In genomic region chr12:6181583-6182278, GRCh38 we compare ENCODE assay signal across 10 cellular contexts. TPM values are rescaled to one million over a fixed set of nuclear protein-coding genes. Genes with fewer than 3 reads are reported as not detected.
DNase-seq lines count a peak whose midpoint lies in the region; ATAC-seq and TF ChIP-seq lines count a peak whose summit lies in the region.
"Had no signal": no experiment of that assay in that cellular context is flagged by ENCODE, and none has a peak within 500 bp of the region (broad histone marks: within the 10 kb centered on the region; RNA-seq: fewer than 3 reads in every experiment).

No MANE protein-coding gene starts in this region.

- no peaks in the 10 kb centered on the region for H3K27me3 ChIP-seq in BLaER1 treated with 17β-estradiol and CSF1 and Interleukin-3, amounts not matched to agents 10 nM and 100 nM
- no peaks in the 10 kb centered on the region for H3K27me3 ChIP-seq in SJCRH30
- H3K27me3 ChIP-seq in gastroesophageal sphincter: no peaks in the 10 kb centered on the region
- H3K27me3 ChIP-seq in sigmoid colon: no peaks in the 10 kb centered on the region

- peak overlapping the region in 8 of 11 experiments; percentile 2 to 55 (median 44); a peak in 15 of 22 replicates for H3K27ac ChIP-seq in BLaER1 treated with 17β-estradiol and CSF1 and Interleukin-3, amounts not matched to agents 10 nM and 100 nM
- no peak overlapping the region for H3K27ac ChIP-seq in SJCRH30
- peak overlapping the region; percentile 65 to 85 (median 82) for H3K27ac ChIP-seq in gastroesophageal sphincter
- H3K27ac ChIP-seq in sigmoid colon: peak overlapping the region; percentile 76 to 88 (median 80)

- H4K20me1 ChIP-seq in BLaER1 treated with 17β-estradiol and CSF1 and Interleukin-3, amounts not matched to agents 10 nM and 100 nM: no peaks in the 10 kb centered on the region

- no peak for TF ChIP-seq POLR2A in gastroesophageal sphincter (IDR thresholded peaks at IDR 0.05)
- no peak for TF ChIP-seq POLR2A in sigmoid colon (IDR thresholded peaks at IDR 0.05)

- no peak for TF ChIP-seq CTCF in gastroesophageal sphincter (IDR thresholded peaks at IDR 0.05)
- no peak for TF ChIP-seq CTCF in sigmoid colon (IDR thresholded peaks at IDR 0.05)

- DNase-seq in SJCRH30: no peak
- DNase-seq in sigmoid colon: peak; percentile 59
- no peak for DNase-seq in left lobe of liver (ENCODE audit: low spot score)
- DNase-seq: cerebellar nuclear complex, T-helper 1 cell had no signal

- intact Hi-C loops in sigmoid colon (cut with DNase I): loop anchor here (5.0 kb wide), 3 partner anchors 99 to 194 kb away; no protein-coding TSS in a partner anchor

- peak overlapping the region in 4 of 11 experiments; percentile 0 to 23 (median 10); a peak in 1 of 22 replicates for H3K9ac ChIP-seq in BLaER1 treated with 17β-estradiol and CSF1 and Interleukin-3, amounts not matched to agents 10 nM and 100 nM

- H3K9me3 ChIP-seq in BLaER1 treated with 17β-estradiol and CSF1 and Interleukin-3, amounts not matched to agents 10 nM and 100 nM (replicated peaks in 1 of 11): no peaks in the 10 kb centered on the region; a peak in 1 of 22 replicates
- H3K9me3 ChIP-seq in SJCRH30 (replicated peaks) (no peaks in the 10 kb centered on the region), gastroesophageal sphincter (no peaks in the 10 kb centered on the region), sigmoid colon (no peaks in the 10 kb centered on the region)

- TF ChIP-seq EP300 in gastroesophageal sphincter (IDR thresholded peaks at IDR 0.05): no peak
- TF ChIP-seq EP300 in sigmoid colon (IDR thresholded peaks at IDR 0.05): no peak

- H3K4me2 ChIP-seq in BLaER1 treated with 17β-estradiol and CSF1 and Interleukin-3, amounts not matched to agents 10 nM and 100 nM: peak overlapping the region; percentile 54 to 83 (median 67)

- H3K36me3 ChIP-seq in BLaER1 treated with 17β-estradiol and CSF1 and Interleukin-3, amounts not matched to agents 10 nM and 100 nM: no peaks in the 10 kb centered on the region
- H3K36me3 ChIP-seq in SJCRH30 (no peaks in the 10 kb centered on the region), gastroesophageal sphincter (no peaks in the 10 kb centered on the region), sigmoid colon (no peaks in the 10 kb centered on the region)

- H3K4me1 ChIP-seq in BLaER1 treated with 17β-estradiol and CSF1 and Interleukin-3, amounts not matched to agents 10 nM and 100 nM: peaks cover 33 to 80% (median 52%) of the 10 kb centered on the region in 10 experiments
- H3K4me1 ChIP-seq in SJCRH30 (peaks cover 28% of the 10 kb centered on the region), gastroesophageal sphincter (peaks cover 8 to 71% (median 39%) of the 10 kb centered on the region in 3 donors), sigmoid colon (peaks cover 0 to 55% (median 41%) of the 10 kb centered on the region in 4 donors)

- no peak for ATAC-seq in gastroesophageal sphincter
- ATAC-seq in left lobe of liver: no peak
- ATAC-seq in GM21786 (IDR thresholded peaks at IDR 0.05; ENCODE audit: unreplicated experiment): no peak
- no peak for ATAC-seq in GM18873 (IDR thresholded peaks at IDR 0.05; ENCODE audit: low FRiP score, unreplicated experiment)
- ATAC-seq in GM19324 (IDR thresholded peaks at IDR 0.05; ENCODE audit: low FRiP score, unreplicated experiment): no peak

- H3K4me3 ChIP-seq in BLaER1 treated with 17β-estradiol and CSF1 and Interleukin-3, amounts not matched to agents 10 nM and 100 nM: no peak overlapping the region
- H3K4me3 ChIP-seq in SJCRH30 (peak overlapping the region; percentile 23), gastroesophageal sphincter (no peak overlapping the region), sigmoid colon (no peak overlapping the region)

- WGBS in gastroesophageal sphincter (ENCODE audit: low coverage in 1 of 2), 2 donors: 52 to 56% methylated on average over 12 to 13 of the region's 17 CpGs
- WGBS in sigmoid colon, 2 donors: 45 to 62% methylated on average over 17 of the region's 17 CpGs

RNA-seq across cellular contexts. Expression of gene CD9, which starts 18.5 kb away (rescaled TPM):
- total RNA-seq in SJCRH30 (2014; rRNA removed; shearing (Covaris generic)): 220 and 239 TPM in 2 replicates
- total RNA-seq in gastroesophageal sphincter: 100 to 1,000 TPM; 379 to 558 (median 468) TPM
- 100 to 1,000 TPM; 240 to 453 (median 303) TPM for total RNA-seq in sigmoid colon
- polyA plus RNA-seq in sigmoid colon: 100 to 1,000 TPM; 180 to 548 (median 335) TPM
- 21.2 TPM for total RNA-seq in left lobe of liver

RNA-seq across cellular contexts. Expression of gene VWF, which starts 57.3 kb away (rescaled TPM):
- 0.35 and 0.73 TPM in 2 replicates for total RNA-seq in SJCRH30 (2014; rRNA removed; shearing (Covaris generic))
- total RNA-seq in gastroesophageal sphincter: 100 to 1,000 TPM in 3 of 4 donors, 10 to 100 TPM in 1; 94.3 to 261 (median 162) TPM
- total RNA-seq in sigmoid colon: 10 to 100 TPM; 36.7 to 98.0 (median 55.5) TPM
- 10 to 100 TPM in 1 of 3 donors, 1 to 10 TPM in 1, under 1 TPM in 1; 0.60 to 42.2 (median 1.2) TPM for polyA plus RNA-seq in sigmoid colon
- total RNA-seq in left lobe of liver: 6.4 TPM
